In the genomic region with DNA sequence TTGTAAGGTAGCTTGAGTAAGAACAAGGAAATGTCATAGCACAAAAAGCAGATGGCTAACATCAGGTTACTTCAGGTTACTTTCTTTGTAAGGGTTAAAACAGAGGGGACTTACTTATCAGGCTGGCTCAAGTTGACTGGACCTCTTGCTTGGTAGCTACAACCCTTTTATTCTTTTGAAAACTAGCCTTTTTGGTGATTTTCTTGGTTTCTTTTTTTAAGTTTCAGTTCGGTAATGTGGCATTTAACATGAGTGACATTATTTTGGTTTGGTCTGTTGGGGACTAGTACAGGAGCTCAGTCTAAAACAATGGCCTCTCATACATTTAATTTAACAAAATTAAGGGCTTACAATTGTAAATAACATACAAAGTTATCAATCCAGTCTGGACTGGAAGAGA, we compare ENCODE assay signal across 24 cellular contexts.
A peak's percentile ranks its signal among the peaks of the same experiment; 100 is the strongest.
DNase-seq lines count a peak whose midpoint lies in the region; ATAC-seq and TF ChIP-seq lines count a peak whose summit lies in the region.
"Had no signal": no experiment of that assay in that cellular context is flagged by ENCODE, and none has a peak within 500 bp of the region (broad histone marks: within the 10 kb centered on the region; RNA-seq: fewer than 3 reads in every experiment).

No MANE protein-coding gene starts in this region.

- no peak overlapping the region for H2BK20ac ChIP-seq in H9 (ENCODE audit: low read depth, low read length, poor library complexity, severe bottlenecking)

- TF ChIP-seq POLR2A in esophagus squamous epithelium (IDR thresholded peaks at IDR 0.05): no peak

- H3K36me3 ChIP-seq in DND-41 (ENCODE audit: insufficient read depth, low read length): no peaks in the 10 kb centered on the region
- no peaks in the 10 kb centered on the region for H3K36me3 ChIP-seq in PC-3 (ENCODE audit: low read depth, low read length)
- no peaks in the 10 kb centered on the region for H3K36me3 ChIP-seq in neuronal stem cell (replicated peaks in 1 of 2; ENCODE audit: control insufficient read depth in 2 of 2, insufficient read depth in 2 of 2, low read length in 2 of 2)
- H3K36me3 ChIP-seq in esophagus squamous epithelium: no peaks in the 10 kb centered on the region
- H3K36me3 ChIP-seq: SJSA1 had no signal

- no peak for DNase-seq in DND-41
- DNase-seq in H9: no peak
- no peak for DNase-seq in PC-3
- DNase-seq in neuronal stem cell (ENCODE audit: low spot score): no peak
- no peak for DNase-seq in activated CD8-positive, alpha-beta T cell treated with anti-CD3 and anti-CD28 coated beads, Interleukin-2, amount 10 ng/mL, durations not matched to agents 7 days and 5 days
- no peak for DNase-seq in T-cell
- no peak for DNase-seq in MCF 10A (ENCODE audit: unreplicated experiment)
- DNase-seq in esophagus squamous epithelium (lab: John Stamatoyannopoulos, UW): no peak
- DNase-seq: DMS79, H7, KBM-7, MV-4-11, NCI-H1105 treated with DMSO at 0.1 percent for 48 hours, NCI-H2029 treated with DMSO at 0.1 percent for 48 hours, NCI-H2171, NCI-H345, NCI-H524, NCI-H774, OCI-M1 had no signal

- H3K14ac ChIP-seq in H9 (ENCODE audit: insufficient read depth, low read length) (no peak overlapping the region), neuronal stem cell (ENCODE audit: low read length) (no peak overlapping the region)

- no peak overlapping the region for H2BK12ac ChIP-seq in H9 (ENCODE audit: insufficient read length, low read depth, low read length)
- no peak overlapping the region for H2BK12ac ChIP-seq in neuronal stem cell (ENCODE audit: low read length)

- WGBS in H9 (ENCODE audit: extremely low coverage, insufficient read length, low lambda C conversion rate): no CpG with 5 or more reads among the region's 1 CpG
- no CpG with 5 or more reads among the region's 1 CpG for WGBS in neuronal stem cell (ENCODE audit: extremely low coverage in 2 of 2, insufficient read length in 2 of 2, insufficient replicate concordance in 1 of 2), 2 donors
- 76 to 91% methylated on average over 1 of the region's 1 CpG for WGBS in esophagus squamous epithelium, 2 donors

- H3K4ac ChIP-seq in H9 (ENCODE audit: low read depth, low read length) (no peak overlapping the region), neuronal stem cell (ENCODE audit: low read length) (no peak overlapping the region)

- H3K4me3 ChIP-seq in DND-41 (ENCODE audit: low read depth in 1 of 2, low read length in 2 of 2) (no peak overlapping the region), PC-3 (ENCODE audit: low read length) (no peak overlapping the region), neuronal stem cell (ENCODE audit: low read length in 2 of 2) (no peak overlapping the region), esophagus squamous epithelium (no peak overlapping the region)
- H3K4me3 ChIP-seq: SJSA1 had no signal

- H3K4me1 Mint-ChIP-seq in H9 (peaks cover 8 to 14% of the 10 kb centered on the region in 2 experiments; a peak in 3 of 4 replicates), T-cell (no peaks in the 10 kb centered on the region), MCF 10A (ENCODE audit: insufficient read depth, unreplicated experiment) (peaks cover 7% of the 10 kb centered on the region)
- H3K4me1 Mint-ChIP-seq in activated CD8-positive, alpha-beta T cell treated with anti-CD3 and anti-CD28 coated beads, Interleukin-2, amount 10 ng/mL, durations not matched to agents 7 days and 5 days (ENCODE audit: low read depth): no peaks in the 10 kb centered on the region
- H3K4me1 Mint-ChIP-seq: B cell, CD14-positive monocyte had no signal

- H3K9me3 Mint-ChIP-seq in H9: no peaks in the 10 kb centered on the region
- H3K9me3 Mint-ChIP-seq in activated CD8-positive, alpha-beta T cell treated with anti-CD3 and anti-CD28 coated beads, Interleukin-2, amount 10 ng/mL, durations not matched to agents 7 days and 5 days (ENCODE audit: insufficient read depth): no peaks in the 10 kb centered on the region
- H3K9me3 Mint-ChIP-seq in T-cell: peaks cover 0 to 20% (median 11%) of the 10 kb centered on the region in 3 donors
- H3K9me3 Mint-ChIP-seq in MCF 10A (ENCODE audit: unreplicated experiment): no peaks in the 10 kb centered on the region
- H3K9me3 Mint-ChIP-seq: CD14-positive monocyte; T-helper 1 cell treated with Interleukin-12 subunit alpha and Interleukin-12 subunit beta and Interleukin-4 antibody, amounts not matched to agents 30 μg/mL and 1 μg/mL, for 36 hours had no signal

- no peak overlapping the region for H3K56ac ChIP-seq in H9 (ENCODE audit: insufficient read length, low read depth, low read length)

- H3K23me2 ChIP-seq in H9 (ENCODE audit: insufficient read length, low read depth, low read length, poor library complexity, severe bottlenecking): no peaks in the 10 kb centered on the region

- no peak overlapping the region for H3K23ac ChIP-seq in H9 (ENCODE audit: insufficient read length, low read depth, low read length)
- no peak overlapping the region for H3K23ac ChIP-seq in neuronal stem cell (ENCODE audit: low read depth, low read length, poor library complexity)

- H2AFZ ChIP-seq in DND-41 (ENCODE audit: low read depth, low read length) (peak overlapping the region; percentile 48; the same call in 1 of the 2 replicates), H9 (ENCODE audit: low read length) (peak overlapping the region; percentile 40), PC-3 (ENCODE audit: low read length) (peak overlapping the region; percentile 43; the same call in 1 of the 2 replicates), neuronal stem cell (ENCODE audit: low read length) (peak overlapping the region; percentile 15)

- no peak overlapping the region for H2BK15ac ChIP-seq in H9 (ENCODE audit: low read depth, low read length)
- no peak overlapping the region for H2BK15ac ChIP-seq in neuronal stem cell (ENCODE audit: low read length)

- H3K9me3 ChIP-seq in DND-41 (ENCODE audit: insufficient read depth, low read length, severe bottlenecking): no peaks in the 10 kb centered on the region
- H3K9me3 ChIP-seq in H9 (ENCODE audit: control insufficient read depth, low read depth, low read length): no peaks in the 10 kb centered on the region
- H3K9me3 ChIP-seq in PC-3 (ENCODE audit: low read length): no peaks in the 10 kb centered on the region
- H3K9me3 ChIP-seq in neuronal stem cell (replicated peaks in 1 of 2; ENCODE audit: control insufficient read depth in 2 of 2, insufficient read depth in 1 of 2, low read depth in 1 of 2, low read length in 2 of 2): no peaks in the 10 kb centered on the region
- H3K9me3 ChIP-seq in esophagus squamous epithelium: no peaks in the 10 kb centered on the region
- H3K9me3 ChIP-seq: SJSA1 had no signal

- H3K4me3 Mint-ChIP-seq in H9 (no peak overlapping the region), T-cell (no peak overlapping the region), MCF 10A (ENCODE audit: unreplicated experiment) (no peak overlapping the region)
- no peak overlapping the region for H3K4me3 Mint-ChIP-seq in activated CD8-positive, alpha-beta T cell treated with anti-CD3 and anti-CD28 coated beads, Interleukin-2, amount 10 ng/mL, durations not matched to agents 7 days and 5 days
- H3K4me3 Mint-ChIP-seq: B cell; CD14-positive monocyte; T-helper 1 cell treated with Interleukin-12 subunit alpha and Interleukin-12 subunit beta and Interleukin-4 antibody, amounts not matched to agents 30 μg/mL and 1 μg/mL, for 36 hours had no signal

- H3K36me3 Mint-ChIP-seq in H9 (ENCODE audit: insufficient read depth in 1 of 3, low read depth in 3 of 3) (no peaks in the 10 kb centered on the region), T-cell (no peaks in the 10 kb centered on the region), MCF 10A (ENCODE audit: insufficient read depth, unreplicated experiment) (no peaks in the 10 kb centered on the region)
- no peaks in the 10 kb centered on the region for H3K36me3 Mint-ChIP-seq in activated CD8-positive, alpha-beta T cell treated with anti-CD3 and anti-CD28 coated beads, Interleukin-2, amount 10 ng/mL, durations not matched to agents 7 days and 5 days (ENCODE audit: low read depth)
- H3K36me3 Mint-ChIP-seq: CD14-positive monocyte had no signal

- no peaks in the 10 kb centered on the region for H3K9me2 ChIP-seq in PC-3 (replicated peaks; ENCODE audit: low read length)

- intact Hi-C loops in PC-3 (cut with micrococcal nuclease): no loop called here
- intact Hi-C loops in MCF 10A (cut with micrococcal nuclease): no loop called here
- intact Hi-C loops in esophagus squamous epithelium (cut with DNase I): no loop called here

- H3T11ph ChIP-seq in H9 (ENCODE audit: low read length): no peak overlapping the region

- H3K27me3 Mint-ChIP-seq in H9 (ENCODE audit: low read depth) (no peaks in the 10 kb centered on the region), T-cell (no peaks in the 10 kb centered on the region), MCF 10A (ENCODE audit: insufficient read depth, unreplicated experiment) (no peaks in the 10 kb centered on the region)
- no peaks in the 10 kb centered on the region for H3K27me3 Mint-ChIP-seq in activated CD8-positive, alpha-beta T cell treated with anti-CD3 and anti-CD28 coated beads, Interleukin-2, amount 10 ng/mL, durations not matched to agents 7 days and 5 days (ENCODE audit: low read depth)
- H3K27me3 Mint-ChIP-seq: B cell had no signal

- H3K9ac ChIP-seq in DND-41 (ENCODE audit: low read depth, low read length) (no peak overlapping the region), H9 (ENCODE audit: extremely low read depth, insufficient read length, low read length) (no peak overlapping the region), PC-3 (ENCODE audit: low read length) (no peak overlapping the region), neuronal stem cell (ENCODE audit: low read depth, low read length, poor library complexity) (no peak overlapping the region)

- H3K79me2 ChIP-seq in DND-41 (ENCODE audit: insufficient read depth, low read length) (no peaks in the 10 kb centered on the region), H9 (ENCODE audit: insufficient read depth, low read length) (no peaks in the 10 kb centered on the region), PC-3 (ENCODE audit: low read length) (no peaks in the 10 kb centered on the region)

- H3K4me2 ChIP-seq in DND-41 (ENCODE audit: insufficient read depth, low read length): no peak overlapping the region
- H3K4me2 ChIP-seq in H9 (ENCODE audit: insufficient read depth, insufficient read length, low read length): no peak overlapping the region
- no peak overlapping the region for H3K4me2 ChIP-seq in PC-3 (ENCODE audit: low read length)
- no peak overlapping the region for H3K4me2 ChIP-seq in neuronal stem cell (ENCODE audit: insufficient read depth, low read length, poor library complexity, severe bottlenecking)

- H4K8ac ChIP-seq in H9 (replicated peaks; ENCODE audit: insufficient read length, low read depth, low read length) (no peak overlapping the region), neuronal stem cell (ENCODE audit: low read depth, low read length) (no peak overlapping the region)

- H3K27me3 ChIP-seq in DND-41 (ENCODE audit: insufficient read depth, low read length, poor library complexity): no peaks in the 10 kb centered on the region
- H3K27me3 ChIP-seq in H9 (ENCODE audit: insufficient read depth, low read length): no peaks in the 10 kb centered on the region
- H3K27me3 ChIP-seq in PC-3 (ENCODE audit: low read length): no peaks in the 10 kb centered on the region
- no peaks in the 10 kb centered on the region for H3K27me3 ChIP-seq in neuronal stem cell (ENCODE audit: control insufficient read depth in 3 of 3, insufficient read depth in 3 of 3, low read depth in 1 of 3, low read length in 3 of 3)
- no peaks in the 10 kb centered on the region for H3K27me3 ChIP-seq in esophagus squamous epithelium
- H3K27me3 ChIP-seq: SJSA1 had no signal

- H3K27ac Mint-ChIP-seq in H9: peak overlapping the region in 2 of 3 experiments; percentile 62 to 68; a peak in 2 of 7 replicates
- no peak overlapping the region for H3K27ac Mint-ChIP-seq in activated CD8-positive, alpha-beta T cell treated with anti-CD3 and anti-CD28 coated beads, Interleukin-2, amount 10 ng/mL, durations not matched to agents 7 days and 5 days
- no peak overlapping the region for H3K27ac Mint-ChIP-seq in T-cell
- no peak overlapping the region for H3K27ac Mint-ChIP-seq in MCF 10A (ENCODE audit: low read depth, unreplicated experiment)
- H3K27ac Mint-ChIP-seq: B cell; CD14-positive monocyte; T-helper 1 cell treated with Interleukin-12 subunit alpha and Interleukin-12 subunit beta and Interleukin-4 antibody, amounts not matched to agents 30 μg/mL and 1 μg/mL, for 36 hours had no signal

- no peaks in the 10 kb centered on the region for H3K4me1 ChIP-seq in DND-41 (ENCODE audit: insufficient read depth, low read length)
- H3K4me1 ChIP-seq in H9 (ENCODE audit: insufficient read depth, low read length): no peaks in the 10 kb centered on the region
- no peaks in the 10 kb centered on the region for H3K4me1 ChIP-seq in PC-3 (ENCODE audit: insufficient read depth, low read length)
- no peaks in the 10 kb centered on the region for H3K4me1 ChIP-seq in neuronal stem cell (ENCODE audit: control insufficient read depth in 2 of 2, insufficient read depth in 1 of 2, low read depth in 1 of 2, low read length in 2 of 2)
- no peaks in the 10 kb centered on the region for H3K4me1 ChIP-seq in esophagus squamous epithelium
- H3K4me1 ChIP-seq: SJSA1 had no signal

- TF ChIP-seq CTCF in DND-41 (IDR thresholded peaks at IDR 0.05; ENCODE audit: borderline replicate concordance, extremely low read depth, low read length, poor library complexity, severe bottlenecking) (no peak), H9 (conservative IDR thresholded peaks at IDR 0.05) (no peak), PC-3 (conservative IDR thresholded peaks at IDR 0.05; ENCODE audit: low read depth, low read length) (no peak), MCF 10A (IDR thresholded peaks at IDR 0.05; ENCODE audit: unreplicated experiment) (no peak), esophagus squamous epithelium (IDR thresholded peaks at IDR 0.05) (no peak)

- ATAC-seq in DND-41 (ENCODE audit: insufficient read depth, low read depth) (no peak), PC-3 (no peak), T-cell (replicated peaks in 1 of 4) (no peak)
- ATAC-seq in activated CD8-positive, alpha-beta T cell treated with anti-CD3 and anti-CD28 coated beads, Interleukin-2, amount 10 ng/mL, durations not matched to agents 7 days and 5 days: no peak
- ATAC-seq: Right ventricle myocardium inferior had no signal

- H3K18ac ChIP-seq in H9 (ENCODE audit: insufficient read length, low read depth, low read length): no peak overlapping the region
- H3K18ac ChIP-seq in neuronal stem cell (ENCODE audit: low read length): no peak overlapping the region

- no peak overlapping the region for H2BK120ac ChIP-seq in H9 (ENCODE audit: low read depth, low read length, poor library complexity, severe bottlenecking)
- H2BK120ac ChIP-seq in neuronal stem cell (ENCODE audit: low read depth, low read length): no peak overlapping the region

- BruUV-seq in PC-3 (replicated peaks; lab: Mats Ljungman, UMichigan) (no TSS peak), MCF 10A (replicated peaks; lab: Mats Ljungman, UMichigan) (no TSS peak)

- no peak overlapping the region for H4K91ac ChIP-seq in H9 (ENCODE audit: insufficient read length, low read depth, low read length)
- no peak overlapping the region for H4K91ac ChIP-seq in neuronal stem cell (ENCODE audit: low read depth, low read length, poor library complexity)

- POLR2A ChIA-PET in PC-3 (lab: Charles Lee; ENCODE audit: unreplicated experiment): no interaction called here
- POLR2A ChIA-PET in activated CD8-positive, alpha-beta T cell treated with anti-CD3 and anti-CD28 coated beads, Interleukin-2, amount 10 ng/mL, durations not matched to agents 7 days and 5 days (lab: Charles Lee): no interaction called here
- POLR2A ChIA-PET in T-cell (lab: Charles Lee): no interaction called here
- POLR2A ChIA-PET in MCF 10A (lab: Yijun Ruan, JAX): interaction anchor here (0.8 kb wide), 1 partner anchor 18 kb away, joined by 3 read pairs; no protein-coding TSS in a partner anchor

- H4K20me1 ChIP-seq in DND-41 (ENCODE audit: insufficient read depth, low read length) (no peaks in the 10 kb centered on the region), H9 (ENCODE audit: control insufficient read depth, insufficient read depth, insufficient read length) (no peaks in the 10 kb centered on the region), PC-3 (ENCODE audit: low read length) (no peaks in the 10 kb centered on the region)

- H3K27ac ChIP-seq in DND-41 (ENCODE audit: low read length) (no peak overlapping the region), H9 (ENCODE audit: insufficient read length, low read depth, low read length) (no peak overlapping the region), PC-3 (ENCODE audit: low read length) (no peak overlapping the region), neuronal stem cell (replicated peaks; ENCODE audit: low read length) (no peak overlapping the region), esophagus squamous epithelium (no peak overlapping the region)
- H3K27ac ChIP-seq: SJSA1 had no signal

- no peak overlapping the region for H4K5ac ChIP-seq in H9 (ENCODE audit: insufficient read length, low read depth, low read length)

- H2AK5ac ChIP-seq in H9 (ENCODE audit: insufficient read length, low read length) (no peak overlapping the region), neuronal stem cell (ENCODE audit: low read depth, low read length) (no peak overlapping the region)

- no peak overlapping the region for H2BK5ac ChIP-seq in H9 (ENCODE audit: insufficient read length, low read length)
- no peak overlapping the region for H2BK5ac ChIP-seq in neuronal stem cell (ENCODE audit: low read length)

- no peaks in the 10 kb centered on the region for H3K79me1 ChIP-seq in H9 (ENCODE audit: insufficient read depth, low read depth, low read length, poor library complexity, severe bottlenecking)
- no peaks in the 10 kb centered on the region for H3K79me1 ChIP-seq in neuronal stem cell (ENCODE audit: low read depth, low read length)

- CTCF ChIA-PET in PC-3 (lab: Charles Lee): no interaction called here
- CTCF ChIA-PET in activated CD8-positive, alpha-beta T cell treated with anti-CD3 and anti-CD28 coated beads, Interleukin-2, amount 10 ng/mL, durations not matched to agents 7 days and 5 days (lab: Charles Lee): no interaction called here
- CTCF ChIA-PET in T-cell (lab: Charles Lee): interaction anchor here in 1 of 2 donors (0.5 kb wide), 1 partner anchor 69 kb away, joined by 3 read pairs; no protein-coding TSS in a partner anchor
- CTCF ChIA-PET in MCF 10A (lab: Yijun Ruan, JAX): interaction anchor here (0.9 to 1.0 kb wide), 2 partner anchors 39 to 954 kb away, joined by 3 read pairs; no protein-coding TSS in a partner anchor

- no peaks in the 10 kb centered on the region for H3F3A ChIP-seq in PC-3 (ENCODE audit: low read length, unreplicated experiment)

Comparison
In these comparisons a context has a peak if more than half of its experiments do, and no peak if none do; other contexts are left out.
1. H3K27ac Mint-ChIP-seq: peak in H9 (2 of 3); none in activated CD8-positive, alpha-beta T cell treated with anti-CD3 and anti-CD28 coated beads, Interleukin-2, amount 10 ng/mL, durations not matched to agents 7 days and 5 days (single experiment), T-cell (0 of 2) and MCF 10A (single experiment).
2. Peak in every context shown above with its lines, with median percentiles within 50 percentile points of each other: H2AFZ ChIP-seq.